Comparison of ENCODE assay signal across 1 cellular context in the genomic region with DNA sequence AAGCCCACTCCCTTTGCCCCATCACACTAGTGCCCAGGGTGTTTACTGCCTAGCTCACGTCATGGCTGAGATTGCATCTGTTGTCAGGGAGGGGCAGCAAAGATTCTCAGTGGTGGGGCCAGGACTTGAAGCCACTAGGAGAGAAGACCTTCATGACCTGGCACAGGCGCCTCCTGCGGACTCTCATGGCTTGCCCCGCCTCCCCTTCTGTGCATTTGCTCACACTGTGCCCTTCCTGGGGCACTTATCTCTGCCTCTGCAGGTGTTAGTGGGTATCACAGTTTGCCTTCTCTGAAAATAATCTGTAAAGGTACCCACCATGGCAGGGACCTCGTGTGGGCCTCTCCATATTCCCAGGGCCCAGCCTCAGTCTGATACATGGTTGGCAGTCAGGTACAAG.
TF ChIP-seq lines count a peak whose summit lies in the region.

No MANE protein-coding gene starts in this region.

TF ChIP-seq in GM12878, 131 proteins besides CTCF, POLR2A, EP300 and RAD21:
- TF ChIP-seq SUZ12 (IDR thresholded peaks at IDR 0.05; ENCODE audit: unreplicated experiment) (no peak), MEF2B (IDR thresholded peaks at IDR 0.05; ENCODE audit: partially characterized antibody, poor library complexity, severe bottlenecking) (no peak), MYB (IDR thresholded peaks at IDR 0.05; ENCODE audit: borderline replicate concordance, low read depth, low read length) (no peak), FOXM1 (IDR thresholded peaks at IDR 0.05; ENCODE audit: low read depth, low read length) (no peak)
- TF ChIP-seq, protein P1, sequence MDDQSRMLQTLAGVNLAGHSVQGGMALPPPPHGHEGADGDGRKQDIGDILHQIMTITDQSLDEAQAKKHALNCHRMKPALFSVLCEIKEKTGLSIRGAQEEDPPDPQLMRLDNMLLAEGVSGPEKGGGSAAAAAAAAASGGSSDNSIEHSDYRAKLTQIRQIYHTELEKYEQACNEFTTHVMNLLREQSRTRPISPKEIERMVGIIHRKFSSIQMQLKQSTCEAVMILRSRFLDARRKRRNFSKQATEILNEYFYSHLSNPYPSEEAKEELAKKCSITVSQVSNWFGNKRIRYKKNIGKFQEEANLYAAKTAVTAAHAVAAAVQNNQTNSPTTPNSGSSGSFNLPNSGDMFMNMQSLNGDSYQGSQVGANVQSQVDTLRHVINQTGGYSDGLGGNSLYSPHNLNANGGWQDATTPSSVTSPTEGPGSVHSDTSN (IDR thresholded peaks at IDR 0.05; ENCODE audit: insufficient replicate concordance, low read depth, low read length): no peak
TF ChIP-seq in GM12878: peak in this region for 0.
